Comparison of ENCODE assay signal across 8 cellular contexts in genomic region chr2:240567872-240568677, GRCh38. TPM values are rescaled to one million over a fixed set of nuclear protein-coding genes. Genes with fewer than 3 reads are reported as not detected.
DNase-seq lines count a peak whose midpoint lies in the region; ATAC-seq, FAIRE-seq and TF ChIP-seq lines count a peak whose summit lies in the region.

Gene RNPEPL1, plus strand, starts transcription at chr2:240568484. Its CDS starts 103 bp downstream, at chr2:240568587.

- peaks cover 3 to 42% of the 10 kb centered on the region in 2 donors for H3K4me1 ChIP-seq in lung (ENCODE audit: control insufficient read depth in 2 of 2, insufficient read depth in 2 of 2, low read length in 2 of 2)

- no peaks in the 10 kb centered on the region for H3K9me3 ChIP-seq in lung (ENCODE audit: control insufficient read depth in 2 of 2, insufficient read depth in 1 of 2, low read length in 1 of 2)

- no peaks in the 10 kb centered on the region for H3K27me3 Mint-ChIP-seq in activated CD4-positive, alpha-beta T cell treated with anti-CD3 and anti-CD28 coated beads, Interleukin-2, amount 10 ng/mL, durations not matched to agents 7 days and 5 days

- peaks cover 40% of the 10 kb centered on the region for H3K36me3 Mint-ChIP-seq in activated CD4-positive, alpha-beta T cell treated with anti-CD3 and anti-CD28 coated beads, Interleukin-2, amount 10 ng/mL, durations not matched to agents 7 days and 5 days (ENCODE audit: low read depth)

- peaks cover 57% of the 10 kb centered on the region for H3K4me1 Mint-ChIP-seq in activated CD4-positive, alpha-beta T cell treated with anti-CD3 and anti-CD28 coated beads, Interleukin-2, amount 10 ng/mL, durations not matched to agents 7 days and 5 days

- H3K4me3 ChIP-seq in lung: peak within 1 kb of the TSS; percentile 79

- H3K27me3 ChIP-seq in lung (ENCODE audit: control insufficient read depth, insufficient read depth): no peaks in the 10 kb centered on the region

- WGBS in lung, 2 donors: 0 to 1% methylated on average over 24 to 106 of the region's 106 CpGs

- peak within 1 kb of the TSS; percentile 90 to 94 for H3K27ac ChIP-seq in lung (ENCODE audit: low read depth in 1 of 2, low read length in 1 of 2)

- DNase-seq in Daoy (ENCODE audit: low read depth) (peak; percentile 52), NCI-H1105 (lab: John Stamatoyannopoulos, UW) (peak; percentile 28), lung (ENCODE audit: low spot score) (no peak), RCC 7860 (ENCODE audit: low spot score) (no peak)
- DNase-seq in activated CD4-positive, alpha-beta T cell treated with anti-CD3 and anti-CD28 coated beads, Interleukin-2, amount 10 ng/mL, durations not matched to agents 7 days and 5 days: peak; percentile 61
- DNase-seq in effector CD8-positive, alpha-beta T cell (lab: John Stamatoyannopoulos, UW): peak; percentile 25
- DNase-seq in stimulated activated naive CD8-positive, alpha-beta T cell treated with anti-CD3 and anti-CD28 coated beads, Interleukin-15, Interleukin-2, amounts not matched to agents 100 U/mL and 50 U/mL, for 24 hours: peak; percentile 65

- POLR2A ChIA-PET in activated CD4-positive, alpha-beta T cell treated with anti-CD3 and anti-CD28 coated beads, Interleukin-2, amount 10 ng/mL, durations not matched to agents 7 days and 5 days (lab: Charles Lee): no interaction called here

- peak within 1 kb of the TSS; percentile 99 for H3K27ac Mint-ChIP-seq in activated CD4-positive, alpha-beta T cell treated with anti-CD3 and anti-CD28 coated beads, Interleukin-2, amount 10 ng/mL, durations not matched to agents 7 days and 5 days

- no peak for TF ChIP-seq CTCF in lung (IDR thresholded peaks at IDR 0.05; ENCODE audit: control extremely low read depth, extremely low read depth)

- peaks cover 0 to 12% of the 10 kb centered on the region in 2 donors for H3K36me3 ChIP-seq in lung (ENCODE audit: control insufficient read depth in 2 of 2, insufficient read depth in 2 of 2, low read length in 2 of 2)

- peak within 1 kb of the TSS; percentile 91 for H3K4me3 Mint-ChIP-seq in activated CD4-positive, alpha-beta T cell treated with anti-CD3 and anti-CD28 coated beads, Interleukin-2, amount 10 ng/mL, durations not matched to agents 7 days and 5 days

- CTCF ChIA-PET in activated CD4-positive, alpha-beta T cell treated with anti-CD3 and anti-CD28 coated beads, Interleukin-2, amount 10 ng/mL, durations not matched to agents 7 days and 5 days (lab: Charles Lee): interaction anchor here (0.7 to 3.8 kb wide), 9 partner anchors 9 to 53 kb away, joined by 3 to 31 read pairs (median 5); partner anchors contain the start of gene CAPN10

- H3K9me3 Mint-ChIP-seq in activated CD4-positive, alpha-beta T cell treated with anti-CD3 and anti-CD28 coated beads, Interleukin-2, amount 10 ng/mL, durations not matched to agents 7 days and 5 days: no peaks in the 10 kb centered on the region

- no peak for FAIRE-seq in RCC 7860 (lab: Jason Lieb, UNC)

- ATAC-seq in GM21786 (IDR thresholded peaks at IDR 0.05; ENCODE audit: unreplicated experiment) (peak; percentile 22), lung (ENCODE audit: insufficient read depth, low FRiP score) (no peak)
- ATAC-seq in stimulated activated naive CD8-positive, alpha-beta T cell treated with anti-CD3 and anti-CD28 coated beads, Interleukin-15, Interleukin-2, amounts not matched to agents 100 U/mL and 50 U/mL, for 24 hours: peak; percentile 30

RNA-seq across cellular contexts. Expression of gene RNPEPL1, which starts in this region (rescaled TPM):
- 1.8 and 2.3 TPM in 2 replicates for total RNA-seq in Daoy (2014; rRNA removed; shearing (Covaris generic))
- total RNA-seq in activated CD4-positive, alpha-beta T cell treated with anti-CD3 and anti-CD28 coated beads, Interleukin-2, amount 10 ng/mL, durations not matched to agents 7 days and 5 days: 100 to 1,000 TPM; 118 to 122 TPM
- 10 to 100 TPM; 24.5 to 94.8 TPM for total RNA-seq in lung
- 100 to 1,000 TPM in 1 of 2 donors, 10 to 100 TPM in 1; 81.6 to 235 TPM for polyA plus RNA-seq in lung

Comparison
In these comparisons a context has a peak if more than half of its experiments do, and no peak if none do; other contexts are left out.
1. DNase-seq: peak in Daoy (single experiment), NCI-H1105 (single experiment), activated CD4-positive, alpha-beta T cell treated with anti-CD3 and anti-CD28 coated beads, Interleukin-2, amount 10 ng/mL, durations not matched to agents 7 days and 5 days (single experiment), effector CD8-positive, alpha-beta T cell (single experiment) and stimulated activated naive CD8-positive, alpha-beta T cell treated with anti-CD3 and anti-CD28 coated beads, Interleukin-15, Interleukin-2, amounts not matched to agents 100 U/mL and 50 U/mL, for 24 hours (single experiment); none in lung (single experiment) and RCC 7860 (single experiment).